ENCODE assay signal across 8 cellular contexts in genomic region chr11:118398797-118399564, GRCh38. TPM values are rescaled to one million over a fixed set of nuclear protein-coding genes. Genes with fewer than 3 reads are reported as not detected.
DNase-seq lines count a peak whose midpoint lies in the region; ATAC-seq and TF ChIP-seq lines count a peak whose summit lies in the region.

No MANE protein-coding gene starts in this region.

- peak overlapping the region; percentile 92 for H3K4me3 Mint-ChIP-seq in T-helper 1 cell treated with Interleukin-12 subunit alpha and Interleukin-12 subunit beta and Interleukin-4 antibody, amounts not matched to agents 30 μg/mL and 1 μg/mL, for 36 hours
- H3K4me3 Mint-ChIP-seq in glutamatergic neuron (ENCODE audit: unreplicated experiment), result no peak overlapping the region

- peak overlapping the region; percentile 98 for H3K27ac Mint-ChIP-seq in T-helper 1 cell treated with Interleukin-12 subunit alpha and Interleukin-12 subunit beta and Interleukin-4 antibody, amounts not matched to agents 30 μg/mL and 1 μg/mL, for 36 hours
- H3K27ac Mint-ChIP-seq in glutamatergic neuron (ENCODE audit: unreplicated experiment), result no peak overlapping the region

- no peaks in the 10 kb centered on the region for H3K27me3 Mint-ChIP-seq in T-helper 1 cell treated with Interleukin-12 subunit alpha and Interleukin-12 subunit beta and Interleukin-4 antibody, amounts not matched to agents 30 μg/mL and 1 μg/mL, for 36 hours (ENCODE audit: low read depth)
- H3K27me3 Mint-ChIP-seq in glutamatergic neuron (ENCODE audit: unreplicated experiment), result peaks cover 4% of the 10 kb centered on the region

- peaks cover 51% of the 10 kb centered on the region for H3K4me1 Mint-ChIP-seq in T-helper 1 cell treated with Interleukin-12 subunit alpha and Interleukin-12 subunit beta and Interleukin-4 antibody, amounts not matched to agents 30 μg/mL and 1 μg/mL, for 36 hours (ENCODE audit: low read depth)
- H3K4me1 Mint-ChIP-seq in glutamatergic neuron (ENCODE audit: low read depth, unreplicated experiment), result peaks cover 11% of the 10 kb centered on the region

- no peak for TF ChIP-seq CTCF in glutamatergic neuron (IDR thresholded peaks at IDR 0.05; ENCODE audit: partially characterized antibody, unreplicated experiment)

- DNase-seq in central memory CD4-positive, alpha-beta T cell, result peak; percentile 87
- peak; percentile 18 for DNase-seq in stimulated activated CD4-positive, alpha-beta T cell treated with anti-CD3 and anti-CD28 coated beads, Interleukin-4, amount 100 ng/mL, for 1 hour
- DNase-seq in glutamatergic neuron (no peak), NCI-H2081 treated with DMSO at 0.1 percent for 48 hours (lab: John Stamatoyannopoulos, UW) (no peak), iPS-NIHi11 (ENCODE audit: low spot score) (no peak), NCI-H82 treated with DMSO at 0.1 percent for 48 hours (lab: John Stamatoyannopoulos, UW; ENCODE audit: unreplicated experiment) (no peak)

- peak; percentile 38 for ATAC-seq in GM21737 (IDR thresholded peaks at IDR 0.05; ENCODE audit: unreplicated experiment)

- peaks cover 37% of the 10 kb centered on the region for H3K36me3 Mint-ChIP-seq in T-helper 1 cell treated with Interleukin-12 subunit alpha and Interleukin-12 subunit beta and Interleukin-4 antibody, amounts not matched to agents 30 μg/mL and 1 μg/mL, for 36 hours (ENCODE audit: low read depth)
- no peaks in the 10 kb centered on the region for H3K36me3 Mint-ChIP-seq in glutamatergic neuron (ENCODE audit: unreplicated experiment)

- no peaks in the 10 kb centered on the region for H3K9me3 Mint-ChIP-seq in T-helper 1 cell treated with Interleukin-12 subunit alpha and Interleukin-12 subunit beta and Interleukin-4 antibody, amounts not matched to agents 30 μg/mL and 1 μg/mL, for 36 hours
- H3K9me3 Mint-ChIP-seq in glutamatergic neuron (ENCODE audit: unreplicated experiment), result peaks cover 1% of the 10 kb centered on the region

RNA-seq across cellular contexts. Expression of gene ATP5MG, which starts 2.4 kb away (rescaled TPM):
- 140 TPM for total RNA-seq in glutamatergic neuron (ENCODE audit: unreplicated experiment)

RNA-seq across cellular contexts. Expression of gene KMT2A, which starts 37.3 kb away (rescaled TPM):
- total RNA-seq in glutamatergic neuron (ENCODE audit: unreplicated experiment), result 132 TPM

RNA-seq across cellular contexts. Expression of gene UBE4A, which starts 39.6 kb away (rescaled TPM):
- total RNA-seq in glutamatergic neuron (ENCODE audit: unreplicated experiment), result 44.0 TPM

RNA-seq across cellular contexts. Expression of gene CD3G, which starts 54.8 kb away (rescaled TPM):
- total RNA-seq in glutamatergic neuron (ENCODE audit: unreplicated experiment), result 0.39 TPM

RNA-seq across cellular contexts. Expression of gene CD3D, which starts 56.5 kb away (rescaled TPM):
- total RNA-seq in glutamatergic neuron (ENCODE audit: unreplicated experiment), result not detected

Comparison
In these comparisons a context has a peak if more than half of its experiments do, and no peak if none do; other contexts are left out.
1. DNase-seq: peak in central memory CD4-positive, alpha-beta T cell (single experiment) and stimulated activated CD4-positive, alpha-beta T cell treated with anti-CD3 and anti-CD28 coated beads, Interleukin-4, amount 100 ng/mL, for 1 hour (single experiment); none in glutamatergic neuron (single experiment), NCI-H2081 treated with DMSO at 0.1 percent for 48 hours (single experiment), iPS-NIHi11 (single experiment) and NCI-H82 treated with DMSO at 0.1 percent for 48 hours (single experiment).